ENCODE assay signal across 21 cellular contexts in the genomic region with DNA sequence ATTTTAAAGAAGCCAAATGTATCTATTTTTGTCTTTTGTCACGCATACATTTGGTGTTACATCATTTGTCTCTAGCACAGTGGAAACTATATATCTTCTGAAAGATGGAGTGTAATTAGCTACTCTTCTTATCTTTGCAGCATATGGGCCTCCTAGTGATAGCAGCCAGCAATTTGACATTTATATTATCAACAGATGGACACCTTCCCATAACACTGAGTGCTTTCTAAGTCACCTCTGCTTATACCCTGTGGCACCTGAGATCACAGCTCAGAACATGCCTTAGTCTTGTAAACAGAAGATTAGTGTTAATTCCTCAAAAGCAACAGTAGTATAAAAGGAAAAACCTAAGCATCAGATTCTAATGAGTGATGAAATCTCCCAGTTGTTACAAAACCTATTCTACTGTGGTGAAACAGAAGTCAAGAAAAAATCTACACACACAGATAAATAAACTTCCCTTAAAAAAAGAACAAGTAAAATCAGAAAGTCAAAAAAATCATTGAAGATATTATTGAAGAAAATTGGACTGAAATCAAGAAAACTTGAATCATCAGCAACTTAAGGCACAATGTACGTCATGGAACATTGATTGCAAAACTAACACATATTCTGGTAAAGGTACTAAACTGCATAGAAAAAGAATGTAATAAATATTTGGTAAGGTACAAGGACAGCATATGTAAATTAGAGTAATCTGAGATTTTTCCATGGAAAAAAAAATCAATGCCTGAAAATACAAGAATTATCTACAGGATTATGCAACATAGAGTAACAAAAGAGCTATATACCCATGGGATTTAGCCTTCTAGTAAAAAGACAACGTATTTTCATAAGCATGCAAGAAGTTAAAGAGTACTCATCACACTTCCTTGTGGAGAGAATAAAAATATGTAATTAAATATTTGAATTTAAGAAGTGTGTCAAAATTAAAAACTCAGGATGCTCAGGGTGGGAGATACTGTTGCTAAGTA.
DNase-seq lines count a peak whose midpoint lies in the region; TF ChIP-seq lines count a peak whose summit lies in the region.
"Had no signal": no experiment of that assay in that cellular context is flagged by ENCODE, and none has a peak within 500 bp of the region (broad histone marks: within the 10 kb centered on the region; RNA-seq: fewer than 3 reads in every experiment).

No MANE protein-coding gene starts in this region.

- H3K79me2 ChIP-seq in mammary epithelial cell (ENCODE audit: insufficient read depth, low read length) (no peaks in the 10 kb centered on the region), smooth muscle cell (ENCODE audit: low read depth) (no peaks in the 10 kb centered on the region)

- H3K27me3 Mint-ChIP-seq in MCF 10A (ENCODE audit: insufficient read depth, unreplicated experiment) = no peaks in the 10 kb centered on the region
- H3K27me3 Mint-ChIP-seq: CD4-positive, CD25-positive, alpha-beta regulatory T cell; stimulated activated naive CD8-positive, alpha-beta T cell treated with anti-CD3 and anti-CD28 coated beads, Interleukin-15, Interleukin-2, amounts not matched to agents 100 ng/mL and 50 ng/mL, for 24 hours; type B pancreatic cell had no signal

- peak overlapping the region; percentile 28 for H3K4me3 Mint-ChIP-seq in MCF 10A (ENCODE audit: unreplicated experiment)
- H3K4me3 Mint-ChIP-seq: CD4-positive, CD25-positive, alpha-beta regulatory T cell; nephron; stimulated activated naive CD8-positive, alpha-beta T cell treated with anti-CD3 and anti-CD28 coated beads, Interleukin-15, Interleukin-2, amounts not matched to agents 100 ng/mL and 50 ng/mL, for 24 hours; type B pancreatic cell had no signal

- dilution Hi-C loops in mammary epithelial cell (cut with HindIII; ENCODE audit: low sequenced_read_pairs) = no loop called here

- H2AFZ ChIP-seq in mammary epithelial cell (ENCODE audit: low read depth, low read length) (no peak overlapping the region), smooth muscle cell (ENCODE audit: low read depth) (no peak overlapping the region)

- peaks cover 7% of the 10 kb centered on the region for H3F3A ChIP-seq in smooth muscle cell (ENCODE audit: low read depth)

- H3K27ac ChIP-seq in mammary epithelial cell (ENCODE audit: insufficient read depth, low read depth, low read length) (no peak overlapping the region), smooth muscle cell (ENCODE audit: low read depth) (peak overlapping the region; percentile 35)
- H3K27ac ChIP-seq: esophagus muscularis mucosa, prostate gland had no signal

- no TSS peak for BruUV-seq in MCF 10A (replicated peaks; lab: Mats Ljungman, UMichigan)
- no TSS peak for BruUV-seq in mammary epithelial cell (replicated peaks; lab: Mats Ljungman, UMichigan)

- CTCF ChIA-PET in MCF 10A (lab: Yijun Ruan, JAX) = interaction anchor here (0.6 to 0.7 kb wide), 5 partner anchors 38 to 590 kb away, joined by 3 to 4 read pairs (median 3); no protein-coding TSS in a partner anchor
- CTCF ChIA-PET in mammary epithelial cell (lab: Charles Lee; ENCODE audit: low non-redundant PET) = no interaction called here

- H3K9me3 Mint-ChIP-seq in MCF 10A (ENCODE audit: unreplicated experiment) = no peaks in the 10 kb centered on the region
- H3K9me3 Mint-ChIP-seq: stimulated activated naive CD8-positive, alpha-beta T cell treated with anti-CD3 and anti-CD28 coated beads, Interleukin-15, Interleukin-2, amounts not matched to agents 100 ng/mL and 50 ng/mL, for 24 hours; type B pancreatic cell had no signal

- H3K4me2 ChIP-seq in mammary epithelial cell (ENCODE audit: insufficient read depth, low read depth, low read length) (no peak overlapping the region), smooth muscle cell (peak overlapping the region; percentile 13)

- H3K9me3 ChIP-seq in mammary epithelial cell (replicated peaks; ENCODE audit: insufficient read depth, low read length) (no peaks in the 10 kb centered on the region), adipocyte (ENCODE audit: control insufficient read depth, low read length) (no peaks in the 10 kb centered on the region), smooth muscle cell (replicated peaks; ENCODE audit: low read depth) (no peaks in the 10 kb centered on the region)
- H3K9me3 ChIP-seq: esophagus muscularis mucosa, prostate gland had no signal

- no peak for TF ChIP-seq CTCF in MCF 10A (IDR thresholded peaks at IDR 0.05; ENCODE audit: unreplicated experiment)
- no peak for TF ChIP-seq CTCF in mammary epithelial cell (conservative IDR thresholded peaks at IDR 0.05 in 1 of 2, IDR thresholded peaks at IDR 0.05 in 1 of 2; ENCODE audit: extremely low read depth in 1 of 2, insufficient read depth in 1 of 2, low read depth in 1 of 2, low read length in 2 of 2)
- no peak for TF ChIP-seq CTCF in fibroblast of the aortic adventitia (IDR thresholded peaks at IDR 0.05; ENCODE audit: insufficient read depth, low read length)
- no peak for TF ChIP-seq CTCF in smooth muscle cell (IDR thresholded peaks at IDR 0.05; ENCODE audit: borderline replicate concordance, insufficient read depth, poor library complexity, severe bottlenecking)

- WGBS in mammary epithelial cell (ENCODE audit: low coverage, missing lambda C conversion rate) = 66% methylated on average over 3 of the region's 3 CpGs
- 52% methylated on average over 3 of the region's 3 CpGs for WGBS in smooth muscle cell (ENCODE audit: low lambda C conversion rate)

- H3K36me3 ChIP-seq in mammary epithelial cell (ENCODE audit: insufficient read depth, low read length) (no peaks in the 10 kb centered on the region), adipocyte (ENCODE audit: control insufficient read depth, insufficient read depth, low read length, severe bottlenecking) (no peaks in the 10 kb centered on the region), smooth muscle cell (ENCODE audit: low read depth) (no peaks in the 10 kb centered on the region)
- H3K36me3 ChIP-seq: esophagus muscularis mucosa, prostate gland had no signal

- in situ Hi-C loops in mammary epithelial cell (cut with MboI; ENCODE audit: low sequenced_read_pairs in 2 of 2) = no loop called here

- H4K20me1 ChIP-seq in mammary epithelial cell (ENCODE audit: insufficient read depth, low read length) = no peaks in the 10 kb centered on the region
- H4K20me1 ChIP-seq in smooth muscle cell (ENCODE audit: low read depth) = no peaks in the 10 kb centered on the region

- POLR2A ChIA-PET in MCF 10A (lab: Yijun Ruan, JAX) = interaction anchor here (0.8 to 2.0 kb wide), 7 partner anchors 10 to 146 kb away, joined by 3 to 11 read pairs (median 4); no protein-coding TSS in a partner anchor

- H3K27me3 ChIP-seq in mammary epithelial cell (ENCODE audit: insufficient read depth, low read length) (no peaks in the 10 kb centered on the region), adipocyte (replicated peaks; ENCODE audit: control insufficient read depth, insufficient read depth, low read length) (no peaks in the 10 kb centered on the region), smooth muscle cell (ENCODE audit: low read depth) (no peaks in the 10 kb centered on the region)
- H3K27me3 ChIP-seq: esophagus muscularis mucosa had no signal

- peaks cover 7% of the 10 kb centered on the region for H3K36me3 Mint-ChIP-seq in MCF 10A (ENCODE audit: insufficient read depth, unreplicated experiment)
- H3K36me3 Mint-ChIP-seq: CD4-positive, CD25-positive, alpha-beta regulatory T cell; type B pancreatic cell had no signal

- H3K4me3 ChIP-seq in mammary epithelial cell (replicated peaks in 1 of 3; ENCODE audit: insufficient read depth in 1 of 3, low read depth in 2 of 3, low read length in 3 of 3) (no peak overlapping the region), adipocyte (ENCODE audit: low read length) (no peak overlapping the region), fibroblast of the aortic adventitia (ENCODE audit: low read depth, low read length) (no peak overlapping the region), smooth muscle cell (no peak overlapping the region)
- H3K4me3 ChIP-seq: esophagus muscularis mucosa, prostate gland had no signal

- peaks cover 14% of the 10 kb centered on the region for H3K4me1 Mint-ChIP-seq in MCF 10A (ENCODE audit: insufficient read depth, unreplicated experiment)
- H3K4me1 Mint-ChIP-seq: CD4-positive, CD25-positive, alpha-beta regulatory T cell had no signal

- H3K9ac ChIP-seq in mammary epithelial cell (ENCODE audit: insufficient read depth, low read length) = no peak overlapping the region
- H3K9ac ChIP-seq in adipocyte (ENCODE audit: low read length) = no peak overlapping the region
- no peak overlapping the region for H3K9ac ChIP-seq in smooth muscle cell (ENCODE audit: low read depth)

- peak overlapping the region; percentile 84 for H3K27ac Mint-ChIP-seq in MCF 10A (ENCODE audit: low read depth, unreplicated experiment)
- H3K27ac Mint-ChIP-seq: CD4-positive, CD25-positive, alpha-beta regulatory T cell; nephron; stimulated activated naive CD8-positive, alpha-beta T cell treated with anti-CD3 and anti-CD28 coated beads, Interleukin-15, Interleukin-2, amounts not matched to agents 100 ng/mL and 50 ng/mL, for 24 hours; type B pancreatic cell had no signal

- DNase-seq in MCF 10A (ENCODE audit: unreplicated experiment) = peak; percentile 94
- DNase-seq in mammary epithelial cell = no peak
- peak; percentile 42 for DNase-seq in adipocyte (ENCODE audit: low read depth)
- peak; percentile 76 for DNase-seq in fibroblast of the aortic adventitia (ENCODE audit: low read depth)
- DNase-seq in smooth muscle cell (lab: John Stamatoyannopoulos, UW; ENCODE audit: unreplicated experiment) = no peak
- DNase-seq in stimulated activated naive CD4-positive, alpha-beta T cell (lab: John Stamatoyannopoulos, UW) = no peak
- no peak for DNase-seq in stimulated activated CD4-positive, alpha-beta T cell treated with anti-CD3 and anti-CD28 coated beads, Interleukin-4, amount 100 ng/mL, for 24 hours
- DNase-seq in activated CD8-positive, alpha-beta memory T cell treated with anti-CD3 and anti-CD28 coated beads for 24 hours = no peak
- DNase-seq: CD4-positive, CD25-positive, alpha-beta regulatory T cell; central memory CD4-positive, alpha-beta T cell; DMS79 treated with DMSO at 0.1 percent for 48 hours; hippocampal formation; mesendoderm; NCI-H1417; NCI-H345; SHP77 had no signal

- intact Hi-C loops in MCF 10A (cut with micrococcal nuclease) = no loop called here
- intact Hi-C loops in mammary epithelial cell (cut with micrococcal nuclease) = no loop called here

- H3K4me1 ChIP-seq in mammary epithelial cell (ENCODE audit: insufficient read depth, low read length) (no peaks in the 10 kb centered on the region), adipocyte (ENCODE audit: control insufficient read depth, insufficient read depth, low read length) (peaks cover 10% of the 10 kb centered on the region), smooth muscle cell (ENCODE audit: low read depth) (peaks cover 8% of the 10 kb centered on the region)
- H3K4me1 ChIP-seq: prostate gland had no signal

Comparison
In these comparisons a context has a peak if more than half of its experiments do, and no peak if none do; other contexts are left out.
1. DNase-seq: peak in MCF 10A (single experiment), adipocyte (single experiment) and fibroblast of the aortic adventitia (single experiment); none in mammary epithelial cell (single experiment), smooth muscle cell (single experiment), stimulated activated naive CD4-positive, alpha-beta T cell (0 of 6), stimulated activated CD4-positive, alpha-beta T cell treated with anti-CD3 and anti-CD28 coated beads, Interleukin-4, amount 100 ng/mL, for 24 hours (single experiment) and activated CD8-positive, alpha-beta memory T cell treated with anti-CD3 and anti-CD28 coated beads for 24 hours (single experiment).